ENCODE assay signal across 8 cellular contexts in the genomic region with DNA sequence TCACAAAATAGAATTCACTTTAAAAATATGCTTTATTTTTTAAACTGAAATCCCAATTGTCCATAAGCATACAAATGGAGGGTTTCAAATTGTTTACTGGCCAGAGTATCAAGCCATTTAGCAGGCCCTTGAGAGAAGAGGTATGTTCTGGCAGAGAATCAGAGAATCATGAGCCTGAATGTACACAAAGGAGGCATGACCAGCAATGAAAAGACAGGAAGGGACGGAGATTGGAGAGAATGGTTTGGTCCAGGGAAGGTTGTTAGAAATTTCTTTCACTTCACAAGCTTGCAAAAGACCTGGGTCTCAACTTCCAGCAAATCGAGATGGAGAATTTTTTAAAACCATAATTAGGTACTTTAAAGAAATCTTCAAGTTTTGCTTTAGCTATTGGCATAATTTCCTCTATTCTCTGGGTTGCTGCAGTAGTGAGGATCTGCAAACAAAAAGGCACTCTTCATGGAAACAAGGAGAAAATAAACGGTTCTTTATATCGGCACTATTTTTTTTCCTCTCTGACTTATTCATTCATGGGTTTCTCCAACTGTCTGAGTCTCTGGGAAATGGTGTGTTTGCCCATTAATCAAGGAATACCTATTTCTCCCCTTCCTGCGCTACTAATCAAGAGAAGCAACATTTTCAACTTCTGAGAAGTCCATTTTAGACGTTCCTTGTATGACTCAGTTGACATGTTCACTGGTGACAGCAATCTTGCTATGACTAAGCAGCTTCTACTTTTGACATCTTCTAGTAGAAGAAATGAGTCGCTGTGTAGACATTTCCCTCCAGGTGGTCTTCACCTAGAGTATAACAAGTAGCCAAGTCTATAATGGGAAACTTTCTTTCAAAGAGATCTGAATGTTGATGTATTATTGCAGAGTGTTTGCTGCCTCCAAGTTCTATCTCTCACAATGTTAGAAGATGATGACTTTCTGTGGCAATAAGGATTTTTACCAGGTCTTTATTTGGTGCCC. TPM values are rescaled to one million over a fixed set of nuclear protein-coding genes. Genes with fewer than 3 reads are reported as not detected.
A peak's percentile ranks its signal among the peaks of the same experiment; 100 is the strongest.
DNase-seq lines count a peak whose midpoint lies in the region; ATAC-seq and TF ChIP-seq lines count a peak whose summit lies in the region.

No MANE protein-coding gene starts in this region.

- H3K9me3 ChIP-seq in body of pancreas (no peaks in the 10 kb centered on the region), mucosa of descending colon (no peaks in the 10 kb centered on the region)

- no peak overlapping the region for H3K27ac ChIP-seq in coronary artery
- H3K27ac ChIP-seq in body of pancreas = no peak overlapping the region

- intact Hi-C loops in body of pancreas (cut with DNase I) = no loop called here
- intact Hi-C loops in mucosa of descending colon (cut with DNase I, micrococcal nuclease) = no loop called here

- H3K36me3 ChIP-seq in body of pancreas (replicated peaks in 1 of 2; ENCODE audit: insufficient read depth in 1 of 2, low read depth in 2 of 2) = no peaks in the 10 kb centered on the region
- H3K36me3 ChIP-seq in mucosa of descending colon (ENCODE audit: low read depth) = no peaks in the 10 kb centered on the region

- H3K4me1 ChIP-seq in body of pancreas (no peaks in the 10 kb centered on the region), mucosa of descending colon (ENCODE audit: low read depth) (no peaks in the 10 kb centered on the region)

- H3K4me3 ChIP-seq in epithelial cell of esophagus (ENCODE audit: low read length) (no peak overlapping the region), coronary artery (no peak overlapping the region), body of pancreas (no peak overlapping the region), mucosa of descending colon (no peak overlapping the region)

- WGBS in body of pancreas, 2 donors = 77 to 84% methylated on average over 7 of the region's 7 CpGs

- no peaks in the 10 kb centered on the region for H3K27me3 ChIP-seq in body of pancreas

- no peak for TF ChIP-seq CTCF in epithelial cell of esophagus (IDR thresholded peaks at IDR 0.05; ENCODE audit: insufficient read depth, low read depth, low read length, missing control alignments)
- TF ChIP-seq CTCF in coronary artery (IDR thresholded peaks at IDR 0.05) = no peak
- no peak for TF ChIP-seq CTCF in body of pancreas (IDR thresholded peaks at IDR 0.05)
- no peak for TF ChIP-seq CTCF in mucosa of descending colon (IDR thresholded peaks at IDR 0.05)

- ATAC-seq in GM18505 (IDR thresholded peaks at IDR 0.05; ENCODE audit: unreplicated experiment) (peak; percentile 93), GM21526 (IDR thresholded peaks at IDR 0.05; ENCODE audit: low FRiP score, unreplicated experiment) (peak; percentile 91), body of pancreas (no peak), mucosa of descending colon (no peak)

- TF ChIP-seq POLR2A in GM18505 (IDR thresholded peaks at IDR 0.05; ENCODE audit: borderline replicate concordance, extremely low read depth, insufficient read depth, insufficient read length) (no peak), body of pancreas (IDR thresholded peaks at IDR 0.05) (no peak)

- peak; percentile 71 for DNase-seq in HT1080 (ENCODE audit: low read depth)
- DNase-seq in epithelial cell of esophagus (ENCODE audit: low read depth) = peak; percentile 75
- no peak for DNase-seq in coronary artery (ENCODE audit: low spot score)
- DNase-seq in hypothalamus (lab: John Stamatoyannopoulos, UW) = no peak
- DNase-seq in body of pancreas = no peak
- no peak for DNase-seq in mucosa of descending colon

RNA-seq across cellular contexts. Expression of a gene that starts 23.1 kb away (rescaled TPM):
- 33.2 and 33.6 TPM in 2 replicates for total RNA-seq in HT1080 (2014; rRNA removed; shearing (Covaris generic))
- 23.2 and 25.8 TPM in 2 replicates for polyA plus RNA-seq in HT1080 (2015; cell fraction: cytosol; rRNA removed)
- polyA plus RNA-seq in HT1080 (2015; cell fraction: nucleus; rRNA removed) = 26.4 and 35.3 TPM in 2 replicates
- total RNA-seq in body of pancreas = 10 to 100 TPM; 30.4 to 58.3 TPM
- 10 to 100 TPM; 32.4 to 69.4 (median 51.4) TPM for total RNA-seq in mucosa of descending colon

Comparison
In these comparisons a context has a peak if more than half of its experiments do, and no peak if none do; other contexts are left out.
1. ATAC-seq: peak in GM18505 (single experiment) and GM21526 (single experiment); none in body of pancreas (single experiment) and mucosa of descending colon (single experiment).
2. DNase-seq: peak in HT1080 (single experiment) and epithelial cell of esophagus (single experiment); none in coronary artery (single experiment), hypothalamus (0 of 51), body of pancreas (0 of 4) and mucosa of descending colon (0 of 3).